Comparison of ENCODE assay signal across 34 cellular contexts in genomic region chr1:30863955-30864604, GRCh38. TPM values are rescaled to one million over a fixed set of nuclear protein-coding genes. Genes with fewer than 3 reads are reported as not detected.
"Had no signal": no experiment of that assay in that cellular context is flagged by ENCODE, and none has a peak within 500 bp of the region (broad histone marks: within the 10 kb centered on the region; RNA-seq: fewer than 3 reads in every experiment).

No MANE protein-coding gene starts in this region.

- H3K4me2 ChIP-seq: PC-9 had no signal

- FAIRE-seq: RCC 7860 had no signal

- H3K27ac ChIP-seq: ascending aorta, cardiac muscle cell, PC-9, RWPE1, VCaP had no signal

- H3K4me1 ChIP-seq: ascending aorta had no signal

- H3K9me3 ChIP-seq: ascending aorta, MG63 had no signal

- H3K27me3 ChIP-seq: ascending aorta, cardiac muscle cell, MG63 had no signal

- DNase-seq: activated B cell treated with CpG ODN at 0.5 μM for 24 hours; activated CD4-positive, alpha-beta memory T cell treated with anti-CD3 and anti-CD28 coated beads for 36 hours; activated CD4-positive, alpha-beta T cell treated with anti-CD3 and anti-CD28 coated beads for 4 hours; activated CD4-positive, alpha-beta T cell treated with anti-CD3 and anti-CD28 coated beads, Interleukin-2, amount 50 U/mL, for 1 hour; activated CD4-positive, CD25-positive, alpha-beta regulatory T cell treated with anti-CD3 and anti-CD28 coated beads, Interleukin-2, amount 50 U/mL, for 72 hours; activated CD8-positive, alpha-beta memory T cell treated with anti-CD3 and anti-CD28 coated beads, Interleukin-2, amount 50 U/mL, for 4 hours; activated effector memory CD4-positive, alpha-beta T cell treated with Interleukin-2 at 50 U/mL for 16 hours; activated naive CD4-positive, alpha-beta T cell treated with anti-CD3 and anti-CD28 coated beads, Interleukin-2, amount 50 U/mL, for 16 hours; activated naive CD8-positive, alpha-beta T cell treated with anti-CD3 and anti-CD28 coated beads, Interleukin-2, amount 10 ng/mL, durations not matched to agents 7 days and 5 days; activated T-cell treated with anti-CD3 and anti-CD28 coated beads for 4 hours; activated T-cell treated with anti-CD3 and anti-CD28 coated beads, Interleukin-2, amount 50 U/mL, for 4 hours; amygdala; Kasumi-1; MG63; NCI-H1048; NCI-H1105 treated with DMSO at 0.1 percent for 48 hours; NCI-H1436; NCI-H1694; NCI-H1930; NCI-H345; NCI-H524 treated with DMSO at 0.1 percent for 48 hours; PC-9; SIG-M5; SW 1271; T-helper 1 cell; T-helper 2 cell; T-helper 9 cell had no signal

- H2AFZ ChIP-seq: PC-9 had no signal

- H3K4me3 ChIP-seq: ascending aorta, cardiac muscle cell, MG63, PC-9 had no signal

- ATAC-seq: activated T-cell treated with anti-CD3 and anti-CD28 coated beads, Interleukin-2, amount 50 U/mL, for 4 hours; SK-N-SH treated with all-trans-retinoic acid at 6 μM for 48 hours had no signal

- H3K36me3 ChIP-seq: ascending aorta, cardiac muscle cell, MG63 had no signal

RNA-seq across cellular contexts. Expression of gene SDC3, which starts 44.5 kb away (rescaled TPM):
- total RNA-seq: OCI-LY7 had no signal
